ENCODE assay signal across 17 cellular contexts in genomic region chrX:15269120-15269519, GRCh38. TPM values are rescaled to one million over a fixed set of nuclear protein-coding genes. Genes with fewer than 3 reads are reported as not detected.
DNase-seq lines count a peak whose midpoint lies in the region; ATAC-seq, FAIRE-seq and TF ChIP-seq lines count a peak whose summit lies in the region.
"Had no signal": no experiment of that assay in that cellular context is flagged by ENCODE, and none has a peak within 500 bp of the region (broad histone marks: within the 10 kb centered on the region; RNA-seq: fewer than 3 reads in every experiment).

No MANE protein-coding gene starts in this region.

- TF ChIP-seq POLR2A in HCT116 (IDR thresholded peaks at IDR 0.05; ENCODE audit: borderline replicate concordance, extremely low read depth, insufficient read depth, insufficient read length) = no peak
- TF ChIP-seq POLR2A in GM12892 (IDR thresholded peaks at IDR 0.05; ENCODE audit: low read depth, low read length) = no peak

- RAD21 ChIA-PET in HCT116 (lab: Charles Lee; ENCODE audit: low non-redundant PET in 1 of 2, low total read pairs in 2 of 2, uncharacterized antibody in 2 of 2, unreplicated experiment in 2 of 2) = no interaction called here

- peak overlapping the region; percentile 36; the same call in 1 of the 2 replicates for H3K9ac ChIP-seq in HCT116 (ENCODE audit: low read length)
- H3K9ac ChIP-seq in PC-3 (ENCODE audit: low read length) = peak overlapping the region; percentile 88
- no peak overlapping the region for H3K9ac ChIP-seq in endocrine pancreas (ENCODE audit: control insufficient read depth, insufficient read depth, low read length)

- CTCF ChIA-PET in HCT116 (lab: Charles Lee) (no interaction called here), PC-3 (lab: Charles Lee) (no interaction called here)

- H4K20me1 ChIP-seq in HCT116 (ENCODE audit: insufficient read depth) = no peaks in the 10 kb centered on the region
- no peaks in the 10 kb centered on the region for H4K20me1 ChIP-seq in PC-3 (ENCODE audit: low read length)

- peak overlapping the region; percentile 49; the same call in 1 of the 2 replicates for H3K27ac ChIP-seq in HCT116 (ENCODE audit: low read depth, low read length)
- peak overlapping the region; percentile 100 for H3K27ac ChIP-seq in PC-3 (ENCODE audit: low read length)
- H3K27ac ChIP-seq: ovary had no signal

- no peaks in the 10 kb centered on the region for H3F3A ChIP-seq in PC-3 (ENCODE audit: low read length, unreplicated experiment)

- H3K27ac Mint-ChIP-seq in nephron = peak overlapping the region; percentile 68 to 93 (median 78)
- H3K27ac Mint-ChIP-seq: activated T-helper 17 cell treated with anti-CD3 and anti-CD28 coated beads, Interleukin-2, amount 50 U/mL, for 72 hours; T-helper 17 cell had no signal

- TF ChIP-seq RAD21 in HCT116 (IDR thresholded peaks at IDR 0.05; ENCODE audit: low read depth) = no peak

- H3K4me3 ChIP-seq in HCT116 (replicated peaks in 1 of 2; ENCODE audit: low read depth in 1 of 2, low read length in 2 of 2) = peak overlapping the region in 1 of 2 experiments; percentile 44; a peak in 1 of 4 replicates
- H3K4me3 ChIP-seq in PC-3 (ENCODE audit: low read length) = peak overlapping the region; percentile 70
- peak overlapping the region; percentile 61 for H3K4me3 ChIP-seq in endocrine pancreas (ENCODE audit: control insufficient read depth, insufficient read depth, low read length)
- H3K4me3 ChIP-seq: ovary had no signal

- H3K4me3 Mint-ChIP-seq in nephron = no peak overlapping the region

- FAIRE-seq in frontal cortex (lab: Jason Lieb, UNC) (no peak), GM12892 (lab: Jason Lieb, UNC) (no peak)
- FAIRE-seq: endometrium had no signal

- no peaks in the 10 kb centered on the region for H3K27me3 ChIP-seq in HCT116 (ENCODE audit: insufficient read depth, low read length)
- no peaks in the 10 kb centered on the region for H3K27me3 ChIP-seq in PC-3 (ENCODE audit: low read length)
- no peaks in the 10 kb centered on the region for H3K27me3 ChIP-seq in endocrine pancreas (ENCODE audit: control insufficient read depth, insufficient read depth, low read length)
- H3K27me3 ChIP-seq: ovary had no signal

- H3K9me2 ChIP-seq in HCT116 (ENCODE audit: insufficient read depth) (no peaks in the 10 kb centered on the region), PC-3 (replicated peaks; ENCODE audit: low read length) (no peaks in the 10 kb centered on the region)

- no peaks in the 10 kb centered on the region for H3K36me3 ChIP-seq in HCT116 (ENCODE audit: control insufficient read depth in 1 of 2, insufficient read depth in 2 of 2, low read length in 2 of 2)
- H3K36me3 ChIP-seq in PC-3 (ENCODE audit: low read depth, low read length) = no peaks in the 10 kb centered on the region
- H3K36me3 ChIP-seq in endocrine pancreas (ENCODE audit: control insufficient read depth, insufficient read depth, low read length) = no peaks in the 10 kb centered on the region
- H3K36me3 ChIP-seq: ovary had no signal

- ATAC-seq in HCT116 (no peak), PC-3 (peak; percentile 52), HG03520 (IDR thresholded peaks at IDR 0.05; ENCODE audit: unreplicated experiment) (no peak)
- ATAC-seq: CD8-positive, alpha-beta T cell had no signal

- no peak overlapping the region for H2AFZ ChIP-seq in HCT116 (ENCODE audit: low read depth, low read length, poor library complexity, severe bottlenecking)
- H2AFZ ChIP-seq in PC-3 (ENCODE audit: low read length) = peak overlapping the region; percentile 63

- intact Hi-C loops in HCT116 (cut with micrococcal nuclease) = no loop called here
- intact Hi-C loops in PC-3 (cut with micrococcal nuclease) = loop anchor here (1.0 to 2.0 kb wide), 2 partner anchors 24 to 66 kb away; partner anchors contain the start of gene PIGA

- H3K79me2 ChIP-seq in HCT116 (ENCODE audit: insufficient read depth, low read length) = no peaks in the 10 kb centered on the region
- no peaks in the 10 kb centered on the region for H3K79me2 ChIP-seq in PC-3 (ENCODE audit: low read length)

- TF ChIP-seq CTCF in HCT116 (IDR thresholded peaks at IDR 0.05 in 2 of 3, conservative IDR thresholded peaks at IDR 0.05 in 1 of 3; ENCODE audit: borderline replicate concordance in 1 of 3, insufficient read depth in 1 of 3, low read depth in 2 of 3, low read length in 2 of 3) (no peak), PC-3 (conservative IDR thresholded peaks at IDR 0.05; ENCODE audit: low read depth, low read length) (no peak), nephron (IDR thresholded peaks at IDR 0.05; ENCODE audit: unreplicated experiment in 3 of 3) (no peak)

- BruUV-seq in HCT116 (replicated peaks; lab: Mats Ljungman, UMichigan) (no TSS peak), PC-3 (replicated peaks; lab: Mats Ljungman, UMichigan) (no TSS peak)

- H3K9me3 ChIP-seq in HCT116 (ENCODE audit: control insufficient read depth in 1 of 2, insufficient read depth in 1 of 2, low read depth in 1 of 2, low read length in 2 of 2) (no peaks in the 10 kb centered on the region), PC-3 (ENCODE audit: low read length) (no peaks in the 10 kb centered on the region), endocrine pancreas (ENCODE audit: control insufficient read depth, low read length) (no peaks in the 10 kb centered on the region)
- H3K9me3 ChIP-seq: ovary had no signal

- H3K4me2 ChIP-seq in HCT116 (ENCODE audit: low read length) (peak overlapping the region; percentile 72), PC-3 (ENCODE audit: low read length) (peak overlapping the region; percentile 82)

- H3K36me3 Mint-ChIP-seq in nephron (ENCODE audit: low read depth) = no peaks in the 10 kb centered on the region
- H3K36me3 Mint-ChIP-seq: activated naive CD8-positive, alpha-beta T cell treated with anti-CD3 and anti-CD28 coated beads for 36 hours; CD8-positive, alpha-beta T cell; naive thymus-derived CD8-positive, alpha-beta T cell had no signal

- POLR2A ChIA-PET in HCT116 (lab: Charles Lee) = no interaction called here
- POLR2A ChIA-PET in PC-3 (lab: Charles Lee; ENCODE audit: unreplicated experiment) = interaction anchor here (0.7 kb wide), 1 partner anchor 1044 kb away, joined by 3 read pairs; no protein-coding TSS in a partner anchor

- H3K27me3 Mint-ChIP-seq in nephron (ENCODE audit: low read depth) = no peaks in the 10 kb centered on the region
- H3K27me3 Mint-ChIP-seq: activated naive CD8-positive, alpha-beta T cell treated with anti-CD3 and anti-CD28 coated beads for 36 hours; activated T-helper 17 cell treated with anti-CD3 and anti-CD28 coated beads, Interleukin-2, amount 50 U/mL, for 72 hours; naive thymus-derived CD8-positive, alpha-beta T cell; T-helper 17 cell had no signal

- peaks cover 3% of the 10 kb centered on the region for H3K9me3 Mint-ChIP-seq in nephron
- H3K9me3 Mint-ChIP-seq: activated naive CD8-positive, alpha-beta T cell treated with anti-CD3 and anti-CD28 coated beads for 36 hours; activated T-helper 17 cell treated with anti-CD3 and anti-CD28 coated beads, Interleukin-2, amount 50 U/mL, for 72 hours; CD8-positive, alpha-beta T cell had no signal

- H3K4me1 ChIP-seq in HCT116 (ENCODE audit: control insufficient read depth in 1 of 2, insufficient read depth in 2 of 2, low read length in 2 of 2) (peaks cover 9 to 18% of the 10 kb centered on the region in 2 experiments; a peak in 3 of 4 replicates), PC-3 (ENCODE audit: insufficient read depth, low read length) (peaks cover 28% of the 10 kb centered on the region), endocrine pancreas (ENCODE audit: control insufficient read depth, insufficient read depth, low read length) (no peaks in the 10 kb centered on the region)

- H3K4me1 Mint-ChIP-seq in nephron = peaks cover 11% of the 10 kb centered on the region
- H3K4me1 Mint-ChIP-seq: activated T-helper 17 cell treated with anti-CD3 and anti-CD28 coated beads, Interleukin-2, amount 50 U/mL, for 72 hours had no signal

- no peak for DNase-seq in HCT116 (ENCODE audit: low read depth, low spot score)
- DNase-seq in PC-3 = peak; percentile 70
- no peak for DNase-seq in frontal cortex (ENCODE audit: low spot score in 2 of 2)
- no peak for DNase-seq in GM12892 (ENCODE audit: insufficient read length)
- DNase-seq: activated CD4-positive, alpha-beta T cell treated with anti-CD3 and anti-CD28 coated beads, Interleukin-2, amount 50 U/mL, for 1 hour; NCI-H2081 treated with DMSO at 0.1 percent for 48 hours; ovary; T-helper 17 cell had no signal

TF ChIP-seq in HCT116, 20 proteins besides CTCF, POLR2A, EP300 and RAD21 (continues in another document):
- TF ChIP-seq YY1 (IDR thresholded peaks at IDR 0.05; ENCODE audit: extremely low read depth, insufficient replicate concordance, low read depth, low read length) (no peak), SIN3A (IDR thresholded peaks at IDR 0.05; ENCODE audit: low read depth) (no peak), JUND (IDR thresholded peaks at IDR 0.05) (no peak), CEBPB (IDR thresholded peaks at IDR 0.05; ENCODE audit: low read depth) (no peak), EZH2 (IDR thresholded peaks at IDR 0.05) (no peak), MAX (IDR thresholded peaks at IDR 0.05) (no peak), ZBTB33 (IDR thresholded peaks at IDR 0.05; ENCODE audit: extremely low read depth, insufficient replicate concordance, low read length) (no peak), TCF7L2 (IDR thresholded peaks at IDR 0.05; ENCODE audit: borderline replicate concordance, extremely low read depth, insufficient read depth, insufficient read length) (no peak)

RNA-seq across cellular contexts. Expression of gene ASB9, which starts 0.8 kb away (rescaled TPM):
- total RNA-seq in HCT116 (2021; ENCODE audit: unreplicated experiment) = 2.9 TPM
- 3.2 and 4.6 TPM in 2 replicates for polyA plus RNA-seq in HCT116 (2012)
- 31.5 and 32.1 TPM in 2 replicates for total RNA-seq in PC-3 (2014; rRNA removed)
- 0.82 TPM for total RNA-seq in frontal cortex
- 0.83 TPM for polyA plus RNA-seq in GM12892 (2012; ENCODE audit: missing spikeins)
- total RNA-seq: CD8-positive, alpha-beta T cell; T-helper 17 cell had no signal

RNA-seq across cellular contexts. Expression of gene ASB11, which starts 46.3 kb away (rescaled TPM):
- total RNA-seq in HCT116 (2021; ENCODE audit: unreplicated experiment) (not detected), PC-3 (2014; rRNA removed) (not detected in 2 replicates), frontal cortex (not detected)
- not detected in 2 replicates for polyA plus RNA-seq in HCT116 (2012)
- polyA plus RNA-seq in GM12892 (2012; ENCODE audit: missing spikeins) = not detected
- total RNA-seq: activated naive CD8-positive, alpha-beta T cell treated with anti-CD3 and anti-CD28 coated beads for 36 hours; activated T-helper 17 cell treated with anti-CD3 and anti-CD28 coated beads, Interleukin-2, amount 50 U/mL, for 72 hours; CD8-positive, alpha-beta T cell; H7; naive thymus-derived CD8-positive, alpha-beta T cell; ovary; T-helper 17 cell had no signal
- polyA plus RNA-seq: naive thymus-derived CD8-positive, alpha-beta T cell had no signal
